Comparison of ENCODE assay signal across 9 cellular contexts in the genomic region with DNA sequence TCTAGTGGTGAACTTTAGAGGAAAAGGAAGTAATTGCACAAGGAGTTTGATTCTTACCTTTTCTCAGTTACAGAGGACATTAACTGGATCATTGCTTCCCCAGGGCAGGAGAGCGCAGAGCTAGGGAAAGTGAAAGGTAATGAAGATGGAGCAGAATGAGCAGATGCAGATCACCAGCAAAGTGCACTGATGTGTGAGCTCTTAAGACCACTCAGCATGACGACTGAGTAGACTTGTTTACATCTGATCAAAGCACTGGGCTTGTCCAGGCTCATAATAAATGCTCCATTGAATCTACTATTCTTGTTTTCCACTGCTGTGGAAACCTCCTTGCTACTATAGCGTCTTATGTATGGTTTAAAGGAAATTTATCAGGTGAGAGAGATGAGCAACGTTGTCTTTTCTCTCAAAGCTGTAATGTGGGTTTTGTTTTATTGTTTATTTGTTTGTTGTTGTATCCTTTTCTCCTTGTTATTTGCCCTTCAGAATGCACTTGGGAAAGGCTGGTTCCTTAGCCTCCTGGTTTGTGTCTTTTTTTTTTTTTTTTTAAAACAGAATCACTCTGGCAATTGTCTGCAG. TPM values are rescaled to one million over a fixed set of nuclear protein-coding genes. Genes with fewer than 3 reads are reported as not detected.
DNase-seq lines count a peak whose midpoint lies in the region; ATAC-seq, FAIRE-seq and TF ChIP-seq lines count a peak whose summit lies in the region.
"Had no signal": no experiment of that assay in that cellular context is flagged by ENCODE, and none has a peak within 500 bp of the region (broad histone marks: within the 10 kb centered on the region; RNA-seq: fewer than 3 reads in every experiment).

No MANE protein-coding gene starts in this region.

- WGBS in GM12878 (ENCODE audit: insufficient coverage, insufficient replicate concordance, low lambda C conversion rate, missing lambda C conversion rate): 6% methylated on average over 4 of the region's 4 CpGs
- WGBS in transverse colon (ENCODE audit: low coverage in 1 of 2), 2 donors: 56 to 79% methylated on average over 4 of the region's 4 CpGs
- WGBS in testis, 2 donors: 79 to 90% methylated on average over 4 of the region's 4 CpGs

- H3K27ac Mint-ChIP-seq in CD4-positive, alpha-beta memory T cell: peak overlapping the region; percentile 50 to 92 (median 77)

- no peak for DNase-seq in CD4-positive, alpha-beta memory T cell
- DNase-seq in GM12878 (ENCODE audit: low read depth, low spot score) (no peak), transverse colon (no peak), testis (no peak), brain microvascular endothelial cell (no peak)
- DNase-seq: midbrain had no signal

- H3K4me3 ChIP-seq in CD4-positive, alpha-beta memory T cell (ENCODE audit: low read length in 2 of 2): no peak overlapping the region
- no peak overlapping the region for H3K4me3 ChIP-seq in GM12878
- H3K4me3 ChIP-seq in transverse colon: no peak overlapping the region
- H3K4me3 ChIP-seq in testis: no peak overlapping the region
- H3K4me3 ChIP-seq in brain microvascular endothelial cell (ENCODE audit: low read depth, low read length): no peak overlapping the region

- H3K4me1 Mint-ChIP-seq in CD4-positive, alpha-beta memory T cell: peaks cover 53 to 97% (median 72%) of the 10 kb centered on the region in 4 donors

- CTCF ChIA-PET in CD4-positive, alpha-beta memory T cell (lab: Charles Lee; ENCODE audit: partially characterized antibody): interaction anchor here (0.8 to 16.9 kb wide), 3 partner anchors 8 to 106 kb away, joined by 3 to 543 read pairs (median 29); no protein-coding TSS in a partner anchor
- CTCF ChIA-PET in GM12878 (lab: Yijun Ruan, JAX): interaction anchor here (1.0 to 22.4 kb wide), 12 partner anchors 9 to 716 kb away, joined by 3 to 481 read pairs (median 5); no protein-coding TSS in a partner anchor

- peak overlapping the region in 4 of 8 donors; percentile 2 to 65 (median 59) for H3K4me3 Mint-ChIP-seq in CD4-positive, alpha-beta memory T cell

- RAD21 ChIA-PET in GM12878 (lab: Charles Lee; ENCODE audit: unreplicated experiment): interaction anchor here (0.6 to 2.2 kb wide), 12 partner anchors 8 to 656 kb away, joined by 3 to 15 read pairs (median 4); a partner anchor contains a TSS

- no peak overlapping the region for H3K9ac ChIP-seq in GM12878 (ENCODE audit: control insufficient read depth, insufficient read depth, low read length)

- no TSS peak for BruUV-seq in GM12878 (replicated peaks; lab: Mats Ljungman, UMichigan)

- H3K9me3 ChIP-seq in CD4-positive, alpha-beta memory T cell (ENCODE audit: control insufficient read depth in 1 of 2, low read length in 2 of 2): no peaks in the 10 kb centered on the region
- no peaks in the 10 kb centered on the region for H3K9me3 ChIP-seq in GM12878 (replicated peaks; ENCODE audit: control insufficient read depth, insufficient read depth, low read length)
- H3K9me3 ChIP-seq in transverse colon: no peaks in the 10 kb centered on the region
- no peaks in the 10 kb centered on the region for H3K9me3 ChIP-seq in testis

- H3K27me3 Mint-ChIP-seq in CD4-positive, alpha-beta memory T cell: no peaks in the 10 kb centered on the region

- peak overlapping the region; percentile 54 for H2AFZ ChIP-seq in GM12878 (ENCODE audit: control insufficient read depth, low read depth, low read length)

- no peaks in the 10 kb centered on the region for H3K36me3 ChIP-seq in CD4-positive, alpha-beta memory T cell (ENCODE audit: insufficient read depth, low read length)
- H3K36me3 ChIP-seq in GM12878 (ENCODE audit: control insufficient read depth in 2 of 2, insufficient read depth in 2 of 2, low read length in 1 of 2) (no peaks in the 10 kb centered on the region), transverse colon (peaks cover 0 to 14% (median 6%) of the 10 kb centered on the region in 4 donors), testis (ENCODE audit: low read depth, missing control alignments) (no peaks in the 10 kb centered on the region), brain microvascular endothelial cell (replicated peaks) (no peaks in the 10 kb centered on the region)

- no peaks in the 10 kb centered on the region for H3K79me2 ChIP-seq in GM12878 (ENCODE audit: control insufficient read depth, insufficient read depth, low read length)

- TF ChIP-seq EP300 in GM12878 (IDR thresholded peaks at IDR 0.05; ENCODE audit: borderline replicate concordance in 1 of 2, control insufficient read depth in 1 of 2, low read depth in 2 of 2, low read length in 2 of 2): no peak
- TF ChIP-seq EP300 in transverse colon (IDR thresholded peaks at IDR 0.05; ENCODE audit: low read depth): no peak

- peaks cover 7 to 30% of the 10 kb centered on the region in 2 donors for H3K36me3 Mint-ChIP-seq in CD4-positive, alpha-beta memory T cell

- TF ChIP-seq CTCF in GM12878 (IDR thresholded peaks at IDR 0.05 in 2 of 3, conservative IDR thresholded peaks at IDR 0.05 in 1 of 3; ENCODE audit: control insufficient read depth in 2 of 3, extremely low read depth in 1 of 3, insufficient read depth in 1 of 3, low read depth in 3 of 3, low read length in 3 of 3) (no peak), transverse colon (IDR thresholded peaks at IDR 0.05) (no peak), testis (IDR thresholded peaks at IDR 0.05) (no peak), brain microvascular endothelial cell (IDR thresholded peaks at IDR 0.05; ENCODE audit: low read depth, low read length, missing control alignments) (no peak)

- H3K27ac ChIP-seq in CD4-positive, alpha-beta memory T cell (ENCODE audit: low read depth, low read length): no peak overlapping the region
- H3K27ac ChIP-seq in GM12878 (ENCODE audit: control insufficient read depth, insufficient read depth) (no peak overlapping the region), transverse colon (peak overlapping the region in 1 of 4 donors; percentile 26), testis (no peak overlapping the region), brain microvascular endothelial cell (no peak overlapping the region)

- peaks cover 70% of the 10 kb centered on the region for H3K4me1 ChIP-seq in CD4-positive, alpha-beta memory T cell (ENCODE audit: insufficient read depth, low read length)
- peaks cover 9% of the 10 kb centered on the region for H3K4me1 ChIP-seq in GM12878 (ENCODE audit: control insufficient read depth, insufficient read depth, low read length)
- peaks cover 0 to 5% (median 2%) of the 10 kb centered on the region in 4 donors for H3K4me1 ChIP-seq in transverse colon
- H3K4me1 ChIP-seq in testis: no peaks in the 10 kb centered on the region

- H3K4me2 ChIP-seq in GM12878 (ENCODE audit: control insufficient read depth, insufficient read depth): peak overlapping the region; percentile 36

- no peaks in the 10 kb centered on the region for H3K9me3 Mint-ChIP-seq in CD4-positive, alpha-beta memory T cell

- in situ Hi-C loops in GM12878 (cut with MboI) (no loop called here), transverse colon (cut with MboI; ENCODE audit: low pct_ligation_motif_present in 1 of 4, low pct_unique_long_range_greater_than_20kb in 1 of 4, low sequenced_read_pairs in 3 of 4) (loop anchor here (25.0 kb wide), 4 partner anchors 318 to 443 kb away; a partner anchor contains a TSS), brain microvascular endothelial cell (cut with HindIII; ENCODE audit: low pct_ligation_motif_present, low sequenced_read_pairs) (no loop called here)

- H3K27me3 ChIP-seq in CD4-positive, alpha-beta memory T cell (ENCODE audit: insufficient read depth, low read length): no peaks in the 10 kb centered on the region
- H3K27me3 ChIP-seq in GM12878 (replicated peaks in 1 of 2; ENCODE audit: control insufficient read depth in 2 of 2, insufficient read depth in 2 of 2, low read length in 1 of 2) (no peaks in the 10 kb centered on the region), transverse colon (no peaks in the 10 kb centered on the region), testis (no peaks in the 10 kb centered on the region), brain microvascular endothelial cell (replicated peaks) (no peaks in the 10 kb centered on the region)

- POLR2A ChIA-PET in CD4-positive, alpha-beta memory T cell (lab: Charles Lee; ENCODE audit: partially characterized antibody): interaction anchor here (1.0 to 5.5 kb wide), 9 partner anchors 8 to 106 kb away, joined by 3 to 28 read pairs (median 6); a partner anchor contains a TSS
- POLR2A ChIA-PET in GM12878 (lab: Charles Lee): interaction anchor here (0.6 to 2.1 kb wide), 12 partner anchors 8 to 886 kb away, joined by 3 to 16 read pairs (median 5); no protein-coding TSS in a partner anchor

- intact Hi-C loops in CD4-positive, alpha-beta memory T cell (cut with micrococcal nuclease): no loop called here
- intact Hi-C loops in GM12878 (cut with micrococcal nuclease; ENCODE audit: unreplicated experiment) (no loop called here), transverse colon (cut with DNase I; ENCODE audit: low total_unique reads) (no loop called here), testis (cut with DNase I; ENCODE audit: low total_unique reads) (no loop called here)

- TF ChIP-seq POLR2A in GM12878 (IDR thresholded peaks at IDR 0.05; ENCODE audit: low read depth, low read length) (no peak), transverse colon (IDR thresholded peaks at IDR 0.05) (no peak), testis (IDR thresholded peaks at IDR 0.05) (no peak)

- SMC1A ChIA-PET in GM12878 (lab: Charles Lee; ENCODE audit: uncharacterized antibody, unreplicated experiment): interaction anchor here (0.8 to 16.0 kb wide), 14 partner anchors 9 to 157 kb away, joined by 3 to 340 read pairs (median 4); a partner anchor contains a TSS

- ATAC-seq in GM19463 (IDR thresholded peaks at IDR 0.05; ENCODE audit: unreplicated experiment) (peak; percentile 77), HG03469 (IDR thresholded peaks at IDR 0.05; ENCODE audit: unreplicated experiment) (peak; percentile 64), GM12878 (peak; percentile 95), GM21381 (IDR thresholded peaks at IDR 0.05; ENCODE audit: unreplicated experiment) (no peak)

- FAIRE-seq in GM12878 (lab: Jason Lieb, UNC): peak; percentile 79

- no peak for TF ChIP-seq RAD21 in GM12878 (IDR thresholded peaks at IDR 0.05; ENCODE audit: insufficient read depth, low read depth, low read length)

- no peaks in the 10 kb centered on the region for H4K20me1 ChIP-seq in GM12878 (ENCODE audit: control insufficient read depth, insufficient read depth)

RNA-seq across cellular contexts. Expression of a gene that starts 25.3 kb away (rescaled TPM):
- 1 to 10 TPM; 8.9 to 10.0 TPM for total RNA-seq in CD4-positive, alpha-beta memory T cell
- 1 to 10 TPM; 1.9 to 2.9 TPM for polyA plus RNA-seq in CD4-positive, alpha-beta memory T cell
- 5.8 and 6.4 TPM in 2 replicates for total RNA-seq in GM12878 (2013; cell fraction: nucleolus; rRNA removed)
- total RNA-seq in GM12878 (2014; rRNA removed) (2.4 and 3.3 TPM in 2 replicates), GM12878 (2014; rRNA removed; fragmentation: Illumina TruSeq; extraction: Trizol) (2.3 and 3.5 TPM in 2 replicates), GM12878 (2021) (3.4 and 4.8 TPM in 2 replicates), transverse colon (100 to 1,000 TPM in 1 of 4 donors, 10 to 100 TPM in 3; 34.6 to 129 (median 67.8) TPM), testis (10 to 100 TPM in 1 of 2 donors, 1 to 10 TPM in 1; 9.5 to 11.8 TPM)
- polyA plus RNA-seq in GM12878 (2011; ENCODE audit: low read depth): 1.6 TPM
- polyA plus RNA-seq in GM12878 (2011; rRNA removed) (3.3 and 4.3 TPM in 2 replicates), GM12878 (2014; fragmentation: Illumina TruSeq; extraction: Trizol) (4.4 and 6.6 TPM in 2 replicates), GM12878 (2014; fragmentation: Nextera tagmentation; extraction: Ambion mirVana) (1 to 10 TPM; 1.1 to 1.9 TPM), GM12878 (2014; rRNA removed) (3.7 TPM in 2 replicates), GM12878 (2016; fragmentation: Nextera tagmentation; extraction: Ambion mirVana) (1 to 10 TPM; 2.2 to 2.3 TPM), testis (ENCODE audit: insufficient read depth, low read depth, low replicate concordance) (11.9 TPM)
- polyA plus RNA-seq in GM12878 (2011; cell fraction: cytosol; rRNA removed): 3.7 and 4.6 TPM in 2 replicates
- 11.1 and 11.6 TPM in 2 replicates for polyA plus RNA-seq in GM12878 (2011; cell fraction: nucleus; rRNA removed)
- polyA plus RNA-seq in GM12878 (2012): 0.88 and 1.4 TPM in 2 replicates
- polyA minus RNA-seq in GM12878 (2011; rRNA and poly(A)+ RNA removed): 6.6 and 10.1 TPM in 2 replicates
- 1.7 TPM in 2 replicates for polyA minus RNA-seq in GM12878 (2011; cell fraction: cytosol; rRNA and poly(A)+ RNA removed)
- 1.7 and 3.9 TPM in 2 replicates for polyA minus RNA-seq in GM12878 (2011; cell fraction: nucleus; rRNA and poly(A)+ RNA removed)

Comparison
In these comparisons a context has a peak if more than half of its experiments do, and no peak if none do; other contexts are left out.
1. in situ Hi-C loops: an anchor here in transverse colon (25.0 kb wide); none called in GM12878 and brain microvascular endothelial cell.